Comparison of ENCODE assay signal across 8 cellular contexts in genomic region chr1:121224714-121225113, GRCh38. TPM values are rescaled to one million over a fixed set of nuclear protein-coding genes. Genes with fewer than 3 reads are reported as not detected.
DNase-seq lines count a peak whose midpoint lies in the region; ATAC-seq lines count a peak whose summit lies in the region.
"Not testable (repeated sequence)": the region's sequence is repeated elsewhere in the genome, so short reads cannot be mapped to it uniquely, and the experiment has no call there.

No MANE protein-coding gene starts in this region.

- POLR2A ChIA-PET in activated CD8-positive, alpha-beta T cell treated with anti-CD3 and anti-CD28 coated beads, Interleukin-2, amount 10 ng/mL, durations not matched to agents 7 days and 5 days (lab: Charles Lee): not testable (repeated sequence)

- not testable (repeated sequence) for H3K27ac Mint-ChIP-seq in activated CD8-positive, alpha-beta T cell treated with anti-CD3 and anti-CD28 coated beads, Interleukin-2, amount 10 ng/mL, durations not matched to agents 7 days and 5 days; stimulated activated naive B cell treated with anti-CD40 and anti-IgM and Interleukin-4, amounts not matched to agents 10 μg/mL and 1 μg/mL and 100 μg/mL, for 72 hours

- H3K9me3 Mint-ChIP-seq in activated CD8-positive, alpha-beta T cell treated with anti-CD3 and anti-CD28 coated beads, Interleukin-2, amount 10 ng/mL, durations not matched to agents 7 days and 5 days (ENCODE audit: insufficient read depth); stimulated activated naive B cell treated with anti-CD40 and anti-IgM and Interleukin-4, amounts not matched to agents 10 μg/mL and 1 μg/mL and 100 μg/mL, for 72 hours: not testable (repeated sequence)

- not testable (repeated sequence) for H3K36me3 Mint-ChIP-seq in activated CD8-positive, alpha-beta T cell treated with anti-CD3 and anti-CD28 coated beads, Interleukin-2, amount 10 ng/mL, durations not matched to agents 7 days and 5 days (ENCODE audit: low read depth); stimulated activated naive B cell treated with anti-CD40 and anti-IgM and Interleukin-4, amounts not matched to agents 10 μg/mL and 1 μg/mL and 100 μg/mL, for 72 hours

- ATAC-seq in GM18511 (IDR thresholded peaks at IDR 0.05; ENCODE audit: unreplicated experiment): peak; percentile 98
- peak; percentile 99 for ATAC-seq in GM19397 (IDR thresholded peaks at IDR 0.05; ENCODE audit: unreplicated experiment)
- peak; percentile 99 for ATAC-seq in GM21737 (IDR thresholded peaks at IDR 0.05; ENCODE audit: unreplicated experiment)
- ATAC-seq in HG02981 (IDR thresholded peaks at IDR 0.05; ENCODE audit: unreplicated experiment): peak; percentile 99
- peak; percentile 99 for ATAC-seq in HG03439 (IDR thresholded peaks at IDR 0.05; ENCODE audit: unreplicated experiment)
- peak; percentile 58 for ATAC-seq in activated CD8-positive, alpha-beta T cell treated with anti-CD3 and anti-CD28 coated beads, Interleukin-2, amount 10 ng/mL, durations not matched to agents 7 days and 5 days
- ATAC-seq in left ventricle myocardium superior: peak; percentile 75
- peak; percentile 98 to 99 for ATAC-seq in stimulated activated naive B cell treated with anti-CD40 and anti-IgM and Interleukin-4, amounts not matched to agents 10 μg/mL and 1 μg/mL and 100 μg/mL, for 72 hours (replicated peaks)

- H3K4me1 Mint-ChIP-seq in activated CD8-positive, alpha-beta T cell treated with anti-CD3 and anti-CD28 coated beads, Interleukin-2, amount 10 ng/mL, durations not matched to agents 7 days and 5 days (ENCODE audit: low read depth); stimulated activated naive B cell treated with anti-CD40 and anti-IgM and Interleukin-4, amounts not matched to agents 10 μg/mL and 1 μg/mL and 100 μg/mL, for 72 hours: not testable (repeated sequence)

- not testable (repeated sequence) for DNase-seq in activated CD8-positive, alpha-beta T cell treated with anti-CD3 and anti-CD28 coated beads, Interleukin-2, amount 10 ng/mL, durations not matched to agents 7 days and 5 days; left ventricle myocardium superior; stimulated activated naive B cell treated with anti-CD40 and anti-IgM and Interleukin-4, amounts not matched to agents 10 μg/mL and 1 μg/mL and 100 μg/mL, for 72 hours

- H3K27me3 Mint-ChIP-seq in activated CD8-positive, alpha-beta T cell treated with anti-CD3 and anti-CD28 coated beads, Interleukin-2, amount 10 ng/mL, durations not matched to agents 7 days and 5 days (ENCODE audit: low read depth); stimulated activated naive B cell treated with anti-CD40 and anti-IgM and Interleukin-4, amounts not matched to agents 10 μg/mL and 1 μg/mL and 100 μg/mL, for 72 hours: not testable (repeated sequence)

- H3K4me3 Mint-ChIP-seq in activated CD8-positive, alpha-beta T cell treated with anti-CD3 and anti-CD28 coated beads, Interleukin-2, amount 10 ng/mL, durations not matched to agents 7 days and 5 days: not testable (repeated sequence)
- H3K4me3 Mint-ChIP-seq in stimulated activated naive B cell treated with anti-CD40 and anti-IgM and Interleukin-4, amounts not matched to agents 10 μg/mL and 1 μg/mL and 100 μg/mL, for 72 hours: peak overlapping the region; percentile 4 to 61

- intact Hi-C loops in left ventricle myocardium superior (cut with micrococcal nuclease): not testable (repeated sequence)

- CTCF ChIA-PET in activated CD8-positive, alpha-beta T cell treated with anti-CD3 and anti-CD28 coated beads, Interleukin-2, amount 10 ng/mL, durations not matched to agents 7 days and 5 days (lab: Charles Lee): not testable (repeated sequence)

RNA-seq across cellular contexts. Expression of gene SRGAP2C, which starts 39.9 kb away (rescaled TPM):
- total RNA-seq in activated CD8-positive, alpha-beta T cell treated with anti-CD3 and anti-CD28 coated beads, Interleukin-2, amount 10 ng/mL, durations not matched to agents 7 days and 5 days: 10 to 100 TPM; 28.9 to 32.2 TPM
- 11.4 TPM for total RNA-seq in left ventricle myocardium superior

RNA-seq across cellular contexts. Expression of gene FAM72B, which starts 40.6 kb away (rescaled TPM):
- 10 to 100 TPM; 28.7 to 30.8 TPM for total RNA-seq in activated CD8-positive, alpha-beta T cell treated with anti-CD3 and anti-CD28 coated beads, Interleukin-2, amount 10 ng/mL, durations not matched to agents 7 days and 5 days
- total RNA-seq in left ventricle myocardium superior: 0.67 TPM

Comparison
In these comparisons a context has a peak if more than half of its experiments do, and no peak if none do; other contexts are left out.
1. RNA of gene FAM72B, which starts 40.6 kb away (total RNA-seq): 28.7 to 30.8 TPM in activated CD8-positive, alpha-beta T cell treated with anti-CD3 and anti-CD28 coated beads, Interleukin-2, amount 10 ng/mL, durations not matched to agents 7 days and 5 days; 0.67 TPM in left ventricle myocardium superior (single experiment); every median in the first group is over 10 times any median in the second.
2. Peak in every context shown above with its lines, with median percentiles within 50 percentile points of each other: ATAC-seq.